ENCODE assay signal across 12 cellular contexts in genomic region chr22:22171357-22172218, GRCh38.
DNase-seq lines count a peak whose midpoint lies in the region; ATAC-seq and TF ChIP-seq lines count a peak whose summit lies in the region.
"Had no signal": no experiment of that assay in that cellular context is flagged by ENCODE, and none has a peak within 500 bp of the region (broad histone marks: within the 10 kb centered on the region; RNA-seq: fewer than 3 reads in every experiment).

No MANE protein-coding gene starts in this region.

- H3K27me3 ChIP-seq in OCI-LY3 (ENCODE audit: low read depth, low read length) (peaks cover 6% of the 10 kb centered on the region), fibroblast of lung (ENCODE audit: control insufficient read depth, insufficient read depth, low read length) (no peaks in the 10 kb centered on the region), smooth muscle cell (ENCODE audit: low read depth) (peaks cover 58% of the 10 kb centered on the region), Peyer's patch (no peaks in the 10 kb centered on the region)

- TF ChIP-seq POLR2A in Peyer's patch (IDR thresholded peaks at IDR 0.05): no peak

- no peak overlapping the region for H3K9ac ChIP-seq in OCI-LY3 (ENCODE audit: low read length)
- no peak overlapping the region for H3K9ac ChIP-seq in fibroblast of lung (ENCODE audit: insufficient read depth, low read length)
- no peak overlapping the region for H3K9ac ChIP-seq in smooth muscle cell (ENCODE audit: low read depth)

- H3K4me2 ChIP-seq in OCI-LY3 (ENCODE audit: low read length): no peak overlapping the region
- no peak overlapping the region for H3K4me2 ChIP-seq in fibroblast of lung (ENCODE audit: extremely low read depth, insufficient read depth, low read length)
- no peak overlapping the region for H3K4me2 ChIP-seq in smooth muscle cell

- H3K36me3 ChIP-seq in OCI-LY3 (replicated peaks; ENCODE audit: low read depth, low read length) (no peaks in the 10 kb centered on the region), fibroblast of lung (ENCODE audit: control insufficient read depth, insufficient read depth, low read length) (no peaks in the 10 kb centered on the region), smooth muscle cell (ENCODE audit: low read depth) (no peaks in the 10 kb centered on the region), Peyer's patch (no peaks in the 10 kb centered on the region)
- H3K36me3 ChIP-seq: esophagus squamous epithelium had no signal

- H3K9me3 ChIP-seq in OCI-LY3 (ENCODE audit: insufficient read depth, low read length): peaks cover 3% of the 10 kb centered on the region; the same call in 1 of the 2 replicates
- H3K9me3 ChIP-seq in fibroblast of lung (ENCODE audit: control insufficient read depth, insufficient read depth, low read depth, low read length): no peaks in the 10 kb centered on the region
- H3K9me3 ChIP-seq in smooth muscle cell (replicated peaks; ENCODE audit: low read depth): no peaks in the 10 kb centered on the region
- H3K9me3 ChIP-seq in Peyer's patch: no peaks in the 10 kb centered on the region
- H3K9me3 ChIP-seq: esophagus squamous epithelium had no signal

- H3K27ac ChIP-seq in OCI-LY3 (ENCODE audit: low read length): no peak overlapping the region
- no peak overlapping the region for H3K27ac ChIP-seq in fibroblast of lung (ENCODE audit: insufficient read depth, low read length)
- no peak overlapping the region for H3K27ac ChIP-seq in smooth muscle cell (ENCODE audit: low read depth)
- no peak overlapping the region for H3K27ac ChIP-seq in Peyer's patch
- H3K27ac ChIP-seq: esophagus squamous epithelium had no signal

- no peaks in the 10 kb centered on the region for H3F3A ChIP-seq in smooth muscle cell (ENCODE audit: low read depth)

- DNase-seq in NCI-H82 (lab: John Stamatoyannopoulos, UW) (peak; percentile 8), NCI-H82 treated with DMSO at 0.1 percent for 48 hours (lab: John Stamatoyannopoulos, UW; ENCODE audit: unreplicated experiment) (no peak), fibroblast of lung (ENCODE audit: low read depth in 2 of 2) (no peak), smooth muscle cell (lab: John Stamatoyannopoulos, UW; ENCODE audit: unreplicated experiment) (no peak), Peyer's patch (no peak)
- no peak for DNase-seq in stimulated activated naive CD4-positive, alpha-beta T cell treated with Interleukin-2 at 50 U/mL for 16 hours (lab: John Stamatoyannopoulos, UW)
- DNase-seq: activated effector memory CD4-positive, alpha-beta T cell treated with anti-CD3 and anti-CD28 coated beads, Interleukin-2, amount 50 U/mL, for 16 hours; esophagus squamous epithelium; NCI-H2029; T-cell had no signal

- H3K4me1 ChIP-seq in OCI-LY3 (ENCODE audit: low read length) (peaks cover 34% of the 10 kb centered on the region), fibroblast of lung (ENCODE audit: control insufficient read depth, extremely low read depth, insufficient read depth, low read length) (no peaks in the 10 kb centered on the region), smooth muscle cell (ENCODE audit: low read depth) (no peaks in the 10 kb centered on the region), Peyer's patch (peaks cover 0 to 8% (median 3%) of the 10 kb centered on the region in 4 donors)

- no peak overlapping the region for H3K4me3 ChIP-seq in OCI-LY3 (ENCODE audit: low read length)
- no peak overlapping the region for H3K4me3 ChIP-seq in fibroblast of lung (replicated peaks in 1 of 4; ENCODE audit: control extremely low read depth in 1 of 4, insufficient read depth in 1 of 4, low read depth in 3 of 4, low read length in 4 of 4)
- no peak overlapping the region for H3K4me3 ChIP-seq in smooth muscle cell
- no peak overlapping the region for H3K4me3 ChIP-seq in Peyer's patch
- H3K4me3 ChIP-seq: esophagus squamous epithelium had no signal

- 21% methylated on average over 6 of the region's 6 CpGs for WGBS in smooth muscle cell (ENCODE audit: low lambda C conversion rate)

- TF ChIP-seq CTCF in OCI-LY3 (IDR thresholded peaks at IDR 0.05; ENCODE audit: low read depth, low read length) (peak; percentile 36), fibroblast of lung (conservative IDR thresholded peaks at IDR 0.05 in 1 of 2, IDR thresholded peaks at IDR 0.05 in 1 of 2; ENCODE audit: low read depth in 1 of 2, low read length in 2 of 2) (peak; percentile 14 to 28), smooth muscle cell (IDR thresholded peaks at IDR 0.05; ENCODE audit: borderline replicate concordance, insufficient read depth, poor library complexity, severe bottlenecking) (peak; percentile 19), Peyer's patch (IDR thresholded peaks at IDR 0.05) (peak in 2 of 6 experiments; percentile 7 to 9)

- H3K79me2 ChIP-seq in OCI-LY3 (ENCODE audit: low read length): no peaks in the 10 kb centered on the region
- no peaks in the 10 kb centered on the region for H3K79me2 ChIP-seq in fibroblast of lung (ENCODE audit: control insufficient read depth, insufficient read depth, low read length)
- H3K79me2 ChIP-seq in smooth muscle cell (ENCODE audit: low read depth): no peaks in the 10 kb centered on the region

- H4K20me1 ChIP-seq in OCI-LY3 (ENCODE audit: insufficient read depth, low read length): no peaks in the 10 kb centered on the region
- H4K20me1 ChIP-seq in fibroblast of lung (ENCODE audit: control insufficient read depth, extremely low read depth, insufficient read depth, low read length): no peaks in the 10 kb centered on the region
- H4K20me1 ChIP-seq in smooth muscle cell (ENCODE audit: low read depth): no peaks in the 10 kb centered on the region

- ATAC-seq in GM21360 (IDR thresholded peaks at IDR 0.05; ENCODE audit: unreplicated experiment): no peak
- ATAC-seq: T-cell had no signal

- H2AFZ ChIP-seq in OCI-LY3 (ENCODE audit: low read depth, low read length): no peak overlapping the region
- no peak overlapping the region for H2AFZ ChIP-seq in fibroblast of lung (ENCODE audit: low read length)
- H2AFZ ChIP-seq in smooth muscle cell (ENCODE audit: low read depth): no peak overlapping the region
